Comparison of ENCODE assay signal across 13 cellular contexts in the genomic region with DNA sequence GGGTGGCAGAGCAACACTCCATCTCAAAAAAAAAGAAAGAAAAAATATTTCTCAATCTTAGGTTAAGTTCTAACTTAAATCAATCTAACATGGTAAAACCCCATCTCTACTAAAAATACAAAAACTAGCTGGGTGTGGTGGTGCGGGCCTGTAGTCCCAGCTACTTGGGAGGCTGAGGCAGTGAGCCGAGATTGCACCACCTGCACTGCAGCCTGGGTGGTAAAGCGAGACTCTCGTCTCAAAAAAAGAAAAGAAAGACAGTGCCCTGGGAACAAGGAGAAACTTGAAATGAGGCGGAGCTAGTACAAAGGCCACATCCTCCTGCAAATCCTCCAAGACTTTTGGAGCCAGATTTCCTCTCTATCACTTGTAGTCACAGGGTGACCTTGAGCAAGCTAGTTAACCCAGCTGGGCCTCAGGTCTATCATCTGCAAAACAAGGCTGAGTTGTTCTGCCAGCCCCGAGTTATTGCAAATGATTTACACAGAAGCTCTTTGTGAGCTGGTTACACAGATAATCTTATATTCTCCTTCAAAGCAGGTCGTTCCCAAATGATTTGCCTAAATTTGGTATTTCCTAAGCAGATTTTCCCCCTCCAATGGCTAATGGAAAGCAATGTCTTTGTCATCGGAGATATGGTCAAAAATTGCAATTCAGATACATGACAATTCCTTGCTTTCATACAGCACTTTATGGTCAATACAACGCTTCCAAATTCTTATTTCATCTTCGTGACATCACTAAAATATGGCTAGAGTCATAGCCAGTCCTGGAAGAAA. TPM values are rescaled to one million over a fixed set of nuclear protein-coding genes. Genes with fewer than 3 reads are reported as not detected.
DNase-seq lines count a peak whose midpoint lies in the region; TF ChIP-seq lines count a peak whose summit lies in the region.
"Had no signal": no experiment of that assay in that cellular context is flagged by ENCODE, and none has a peak within 500 bp of the region (broad histone marks: within the 10 kb centered on the region; RNA-seq: fewer than 3 reads in every experiment).

No MANE protein-coding gene starts in this region.

- no peak overlapping the region for H4K91ac ChIP-seq in H9 (ENCODE audit: insufficient read length, low read depth, low read length)
- H4K91ac ChIP-seq in mesenchymal stem cell (ENCODE audit: low read length): no peak overlapping the region

- H3K4me2 ChIP-seq in H9 (ENCODE audit: insufficient read depth, insufficient read length, low read length): no peak overlapping the region
- H3K4me2 ChIP-seq in mesenchymal stem cell (ENCODE audit: low read length, poor library complexity, severe bottlenecking): no peak overlapping the region

- H3K4me3 Mint-ChIP-seq in H9: peak overlapping the region; percentile 85 to 93
- H3K4me3 Mint-ChIP-seq in activated T-helper 2 cell treated with anti-CD3 and anti-CD28 coated beads, Interferon-gamma antibody, Interleukin-2, Interleukin-4, amounts not matched to agents 10 μg/mL and 5 μg/mL and 100 μg/mL, durations not matched to agents 14 hours and 24 hours and 36 hours (ENCODE audit: low read depth): peak overlapping the region; percentile 87

- H3K14ac ChIP-seq in H9 (ENCODE audit: insufficient read depth, low read length): no peak overlapping the region
- no peak overlapping the region for H3K14ac ChIP-seq in mesenchymal stem cell (ENCODE audit: low read length in 2 of 2)

- peak overlapping the region; percentile 89 for H3K4me3 ChIP-seq in ACC112 (ENCODE audit: low read depth, low read length)
- H3K4me3 ChIP-seq in mesenchymal stem cell (ENCODE audit: insufficient read depth in 1 of 2, low read depth in 1 of 2, low read length in 2 of 2): peak overlapping the region in 1 of 2 experiments; percentile 91

- peaks cover 3 to 10% of the 10 kb centered on the region in 2 experiments; a peak in 1 of 4 replicates for H3K4me1 Mint-ChIP-seq in H9
- H3K4me1 Mint-ChIP-seq in activated T-helper 2 cell treated with anti-CD3 and anti-CD28 coated beads, Interferon-gamma antibody, Interleukin-2, Interleukin-4, amounts not matched to agents 10 μg/mL and 5 μg/mL and 100 μg/mL, durations not matched to agents 14 hours and 24 hours and 36 hours (ENCODE audit: low read depth): peaks cover 14% of the 10 kb centered on the region

- DNase-seq in H9 (no peak), mesenchymal stem cell (no peak), UCSD-AML1 (lab: John Stamatoyannopoulos, UW; ENCODE audit: unreplicated experiment) (no peak), AG08395 (ENCODE audit: low spot score) (no peak), COR-L47 (lab: John Stamatoyannopoulos, UW) (no peak)
- no peak for DNase-seq in activated T-helper 2 cell treated with anti-CD3 and anti-CD28 coated beads, Interferon-gamma antibody, Interleukin-2, Interleukin-4, amounts not matched to agents 10 μg/mL and 5 μg/mL and 100 μg/mL, durations not matched to agents 14 hours and 24 hours and 36 hours (ENCODE audit: low spot score)
- no peak for DNase-seq in stimulated activated CD4-positive, alpha-beta T cell treated with anti-CD3 and anti-CD28 coated beads, Interleukin-2, amount 100 ng/mL, for 48 hours
- DNase-seq: DMS79; GOT3; NK-92 treated with Interleukin-12 subunit alpha and Interleukin-12 subunit beta, amount 100 ng/mL, for 24 hours; sigmoid colon had no signal

- no peak overlapping the region for H3K56ac ChIP-seq in H9 (ENCODE audit: insufficient read length, low read depth, low read length)

- H3K27ac ChIP-seq in ACC112 (ENCODE audit: low read depth, low read length) (no peak overlapping the region), H9 (ENCODE audit: insufficient read length, low read depth, low read length) (no peak overlapping the region), mesenchymal stem cell (ENCODE audit: low read length, poor library complexity, severe bottlenecking) (no peak overlapping the region)

- H3K79me2 ChIP-seq in ACC112 (ENCODE audit: control insufficient read depth, insufficient read depth, low read length, unreplicated experiment) (peaks cover 16% of the 10 kb centered on the region), H9 (ENCODE audit: insufficient read depth, low read length) (no peaks in the 10 kb centered on the region; the same call in 1 of the 2 replicates)

- H3K9me3 ChIP-seq in H9 (ENCODE audit: control insufficient read depth, low read depth, low read length) (no peaks in the 10 kb centered on the region), mesenchymal stem cell (ENCODE audit: control insufficient read depth, low read length) (no peaks in the 10 kb centered on the region)
- H3K9me3 ChIP-seq: sigmoid colon had no signal

- no peak for TF ChIP-seq CTCF in H9 (conservative IDR thresholded peaks at IDR 0.05)

- H4K20me1 ChIP-seq in H9 (ENCODE audit: control insufficient read depth, insufficient read depth, insufficient read length): no peaks in the 10 kb centered on the region

- no peak overlapping the region for H2BK20ac ChIP-seq in H9 (ENCODE audit: low read depth, low read length, poor library complexity, severe bottlenecking)

- H3K27me3 Mint-ChIP-seq in H9 (ENCODE audit: low read depth): no peaks in the 10 kb centered on the region
- no peaks in the 10 kb centered on the region for H3K27me3 Mint-ChIP-seq in activated T-helper 2 cell treated with anti-CD3 and anti-CD28 coated beads, Interferon-gamma antibody, Interleukin-2, Interleukin-4, amounts not matched to agents 10 μg/mL and 5 μg/mL and 100 μg/mL, durations not matched to agents 14 hours and 24 hours and 36 hours (ENCODE audit: low read depth)

- H3K36me3 Mint-ChIP-seq in H9 (ENCODE audit: insufficient read depth in 1 of 3, low read depth in 3 of 3): peaks cover 0 to 22% (median 7%) of the 10 kb centered on the region in 3 experiments; a peak in 4 of 7 replicates
- H3K36me3 Mint-ChIP-seq in activated T-helper 2 cell treated with anti-CD3 and anti-CD28 coated beads, Interferon-gamma antibody, Interleukin-2, Interleukin-4, amounts not matched to agents 10 μg/mL and 5 μg/mL and 100 μg/mL, durations not matched to agents 14 hours and 24 hours and 36 hours (ENCODE audit: low read depth): peaks cover 28% of the 10 kb centered on the region

- no peak overlapping the region for H3K23ac ChIP-seq in H9 (ENCODE audit: insufficient read length, low read depth, low read length)
- no peak overlapping the region for H3K23ac ChIP-seq in mesenchymal stem cell (ENCODE audit: low read length in 2 of 2)

- H4K5ac ChIP-seq in H9 (ENCODE audit: insufficient read length, low read depth, low read length): no peak overlapping the region

- no peaks in the 10 kb centered on the region for H3K9me3 Mint-ChIP-seq in H9
- H3K9me3 Mint-ChIP-seq in activated T-helper 2 cell treated with anti-CD3 and anti-CD28 coated beads, Interferon-gamma antibody, Interleukin-2, Interleukin-4, amounts not matched to agents 10 μg/mL and 5 μg/mL and 100 μg/mL, durations not matched to agents 14 hours and 24 hours and 36 hours: no peaks in the 10 kb centered on the region

- peaks cover 10% of the 10 kb centered on the region for H3K4me1 ChIP-seq in ACC112 (ENCODE audit: control insufficient read depth, insufficient read depth, low read length, unreplicated experiment)
- no peaks in the 10 kb centered on the region for H3K4me1 ChIP-seq in H9 (ENCODE audit: insufficient read depth, low read length)
- H3K4me1 ChIP-seq in mesenchymal stem cell (ENCODE audit: control insufficient read depth, insufficient read depth, low read depth, low read length): peaks cover 5% of the 10 kb centered on the region

- H3K9ac ChIP-seq in H9 (ENCODE audit: extremely low read depth, insufficient read length, low read length) (no peak overlapping the region), mesenchymal stem cell (ENCODE audit: low read length) (peak overlapping the region; percentile 91)

- no peak overlapping the region for H3K27ac Mint-ChIP-seq in H9
- peak overlapping the region; percentile 46 for H3K27ac Mint-ChIP-seq in activated T-helper 2 cell treated with anti-CD3 and anti-CD28 coated beads, Interferon-gamma antibody, Interleukin-2, Interleukin-4, amounts not matched to agents 10 μg/mL and 5 μg/mL and 100 μg/mL, durations not matched to agents 14 hours and 24 hours and 36 hours

- H2AK5ac ChIP-seq in H9 (ENCODE audit: insufficient read length, low read length) (no peak overlapping the region), mesenchymal stem cell (ENCODE audit: low read length, severe bottlenecking) (no peak overlapping the region)

- no peaks in the 10 kb centered on the region for H3K23me2 ChIP-seq in H9 (ENCODE audit: insufficient read length, low read depth, low read length, poor library complexity, severe bottlenecking)

- no peaks in the 10 kb centered on the region for H3K27me3 ChIP-seq in ACC112 (ENCODE audit: insufficient read depth, low read length)
- H3K27me3 ChIP-seq in H9 (ENCODE audit: insufficient read depth, low read length): no peaks in the 10 kb centered on the region
- H3K27me3 ChIP-seq in mesenchymal stem cell (ENCODE audit: control insufficient read depth in 1 of 2, insufficient read depth in 1 of 2, low read length in 2 of 2): no peaks in the 10 kb centered on the region
- H3K27me3 ChIP-seq: sigmoid colon had no signal

- H4K8ac ChIP-seq in H9 (replicated peaks; ENCODE audit: insufficient read length, low read depth, low read length) (no peak overlapping the region), mesenchymal stem cell (ENCODE audit: low read length) (no peak overlapping the region)

- H2BK15ac ChIP-seq in H9 (ENCODE audit: low read depth, low read length) (no peak overlapping the region), mesenchymal stem cell (ENCODE audit: low read depth, poor library complexity, severe bottlenecking) (no peak overlapping the region)

- H2BK120ac ChIP-seq in H9 (ENCODE audit: low read depth, low read length, poor library complexity, severe bottlenecking) (no peak overlapping the region), mesenchymal stem cell (ENCODE audit: low read depth, low read length) (no peak overlapping the region)

- H3T11ph ChIP-seq in H9 (ENCODE audit: low read length): no peak overlapping the region

- no CpG with 5 or more reads among the region's 10 CpGs for WGBS in H9 (ENCODE audit: extremely low coverage, insufficient read length, low lambda C conversion rate)
- WGBS in mesenchymal stem cell: 98% methylated on average over 10 of the region's 10 CpGs

- H3K4ac ChIP-seq in H9 (ENCODE audit: low read depth, low read length) (no peak overlapping the region), mesenchymal stem cell (ENCODE audit: low read depth in 1 of 2, low read length in 2 of 2) (no peak overlapping the region)

- H2BK12ac ChIP-seq in H9 (ENCODE audit: insufficient read length, low read depth, low read length): no peak overlapping the region
- no peak overlapping the region for H2BK12ac ChIP-seq in mesenchymal stem cell (ENCODE audit: low read length in 2 of 2)

- H3K36me3 ChIP-seq in ACC112 (ENCODE audit: insufficient read depth, low read length) (no peaks in the 10 kb centered on the region), mesenchymal stem cell (ENCODE audit: control insufficient read depth in 1 of 2, insufficient read depth in 2 of 2, low read depth in 1 of 2, low read length in 2 of 2) (peaks cover 24 to 26% of the 10 kb centered on the region in 2 experiments)

- H3K18ac ChIP-seq in H9 (ENCODE audit: insufficient read length, low read depth, low read length): no peak overlapping the region
- H3K18ac ChIP-seq in mesenchymal stem cell (ENCODE audit: low read depth in 1 of 2, low read length in 2 of 2): no peak overlapping the region

- intact Hi-C loops in activated T-helper 2 cell treated with anti-CD3 and anti-CD28 coated beads, Interferon-gamma antibody, Interleukin-2, Interleukin-4, amounts not matched to agents 10 μg/mL and 5 μg/mL and 100 μg/mL, durations not matched to agents 14 hours and 24 hours and 36 hours (cut with micrococcal nuclease): loop anchor here (5.0 to 10.0 kb wide), 4 partner anchors 35 to 235 kb away; a partner anchor contains a TSS

- H2BK5ac ChIP-seq in H9 (ENCODE audit: insufficient read length, low read length): no peak overlapping the region
- H2BK5ac ChIP-seq in mesenchymal stem cell (ENCODE audit: low read depth, low read length, poor library complexity, severe bottlenecking): no peak overlapping the region

- H2AFZ ChIP-seq in ACC112 (ENCODE audit: low read length, unreplicated experiment) (no peak overlapping the region), H9 (ENCODE audit: low read length) (no peak overlapping the region), mesenchymal stem cell (ENCODE audit: low read depth, low read length) (no peak overlapping the region)

- H3K79me1 ChIP-seq in H9 (ENCODE audit: insufficient read depth, low read depth, low read length, poor library complexity, severe bottlenecking) (no peaks in the 10 kb centered on the region), mesenchymal stem cell (replicated peaks; ENCODE audit: low read length, poor library complexity, severe bottlenecking) (peaks cover 13% of the 10 kb centered on the region)

RNA-seq across cellular contexts. Expression of a gene that starts 1.9 kb away (rescaled TPM):
- 14.4 and 15.3 TPM in 2 replicates for total RNA-seq in H9 (2021)
- total RNA-seq in activated T-helper 2 cell treated with anti-CD3 and anti-CD28 coated beads, Interferon-gamma antibody, Interleukin-2, Interleukin-4, amounts not matched to agents 10 μg/mL and 5 μg/mL and 100 μg/mL, durations not matched to agents 14 hours and 24 hours and 36 hours: 24.7 and 27.3 TPM in 2 replicates
- polyA plus RNA-seq in mesenchymal stem cell (2013, experiment 1 of 2): 16.7 TPM
- 15.9 TPM for polyA plus RNA-seq in mesenchymal stem cell (2013, experiment 2 of 2)

RNA-seq across cellular contexts. Expression of a gene that starts 7.0 kb away (rescaled TPM):
- total RNA-seq in H9 (2021): 736 and 739 TPM in 2 replicates
- total RNA-seq in activated T-helper 2 cell treated with anti-CD3 and anti-CD28 coated beads, Interferon-gamma antibody, Interleukin-2, Interleukin-4, amounts not matched to agents 10 μg/mL and 5 μg/mL and 100 μg/mL, durations not matched to agents 14 hours and 24 hours and 36 hours: 462 and 480 TPM in 2 replicates
- 453 TPM for polyA plus RNA-seq in mesenchymal stem cell (2013, experiment 1 of 2)
- polyA plus RNA-seq in mesenchymal stem cell (2013, experiment 2 of 2): 471 TPM

RNA-seq across cellular contexts. Expression of a gene that starts 19.0 kb away (rescaled TPM):
- 0.31 and 0.59 TPM in 2 replicates for total RNA-seq in H9 (2021)
- total RNA-seq in activated T-helper 2 cell treated with anti-CD3 and anti-CD28 coated beads, Interferon-gamma antibody, Interleukin-2, Interleukin-4, amounts not matched to agents 10 μg/mL and 5 μg/mL and 100 μg/mL, durations not matched to agents 14 hours and 24 hours and 36 hours: 0.28 and 0.32 TPM in 2 replicates
- polyA plus RNA-seq in mesenchymal stem cell (2013, experiment 1 of 2): not detected
- polyA plus RNA-seq in mesenchymal stem cell (2013, experiment 2 of 2): not detected
- total RNA-seq: liver, sigmoid colon had no signal
- polyA plus RNA-seq: liver, sigmoid colon had no signal

RNA-seq across cellular contexts. Expression of a gene that starts 34.5 kb away (rescaled TPM):
- total RNA-seq in H9 (2021): 26.9 and 28.8 TPM in 2 replicates
- 24.2 and 25.5 TPM in 2 replicates for total RNA-seq in activated T-helper 2 cell treated with anti-CD3 and anti-CD28 coated beads, Interferon-gamma antibody, Interleukin-2, Interleukin-4, amounts not matched to agents 10 μg/mL and 5 μg/mL and 100 μg/mL, durations not matched to agents 14 hours and 24 hours and 36 hours
- polyA plus RNA-seq in mesenchymal stem cell (2013, experiment 1 of 2): 10.7 TPM
- polyA plus RNA-seq in mesenchymal stem cell (2013, experiment 2 of 2): 11.7 TPM
